Comparison of ENCODE assay signal across 2 cellular contexts in the genomic region with DNA sequence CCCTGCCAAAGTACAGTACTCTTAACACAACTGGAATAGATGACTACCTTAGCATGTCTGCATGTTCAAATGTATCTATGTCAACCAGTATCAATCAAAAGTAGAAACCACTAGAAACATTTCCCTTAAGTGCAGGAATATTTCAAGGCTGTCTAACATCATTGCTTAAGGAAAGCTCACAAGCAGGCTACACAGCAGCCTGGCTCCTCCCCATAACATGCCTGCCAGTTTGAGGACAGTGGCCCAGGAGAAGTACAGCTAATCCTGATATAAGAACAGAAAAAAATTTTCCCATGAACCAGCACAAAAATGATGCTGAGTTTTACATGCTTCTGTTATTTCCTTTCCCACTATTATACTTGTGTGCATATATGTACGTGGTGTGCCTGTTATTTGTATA.
TF ChIP-seq lines count a peak whose summit lies in the region.

No MANE protein-coding gene starts in this region.

TF ChIP-seq in H1, 55 proteins besides CTCF, POLR2A, EP300 and RAD21 (continued from another document):
- no peak for TF ChIP-seq BCL11A (IDR thresholded peaks at IDR 0.05; ENCODE audit: low read depth in 2 of 2, low read length in 2 of 2)
- TF ChIP-seq, protein P1, sequence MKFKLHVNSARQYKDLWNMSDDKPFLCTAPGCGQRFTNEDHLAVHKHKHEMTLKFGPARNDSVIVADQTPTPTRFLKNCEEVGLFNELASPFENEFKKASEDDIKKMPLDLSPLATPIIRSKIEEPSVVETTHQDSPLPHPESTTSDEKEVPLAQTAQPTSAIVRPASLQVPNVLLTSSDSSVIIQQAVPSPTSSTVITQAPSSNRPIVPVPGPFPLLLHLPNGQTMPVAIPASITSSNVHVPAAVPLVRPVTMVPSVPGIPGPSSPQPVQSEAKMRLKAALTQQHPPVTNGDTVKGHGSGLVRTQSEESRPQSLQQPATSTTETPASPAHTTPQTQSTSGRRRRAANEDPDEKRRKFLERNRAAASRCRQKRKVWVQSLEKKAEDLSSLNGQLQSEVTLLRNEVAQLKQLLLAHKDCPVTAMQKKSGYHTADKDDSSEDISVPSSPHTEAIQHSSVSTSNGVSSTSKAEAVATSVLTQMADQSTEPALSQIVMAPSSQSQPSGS (IDR thresholded peaks at IDR 0.05; ENCODE audit: low read length) = no peak
- TF ChIP-seq POU5F1 (IDR thresholded peaks at IDR 0.05; ENCODE audit: low read depth, low read length) = no peak
- no peak for TF ChIP-seq SP4 (IDR thresholded peaks at IDR 0.05; ENCODE audit: low read length)
- TF ChIP-seq CBX8 (IDR thresholded peaks at IDR 0.05; ENCODE audit: borderline replicate concordance, low read depth, low read length) = no peak
- TF ChIP-seq ASH2L (IDR thresholded peaks at IDR 0.05; ENCODE audit: low read length) = no peak
- TF ChIP-seq KDM4A (IDR thresholded peaks at IDR 0.05; ENCODE audit: low read depth, low read length, severe bottlenecking) = no peak
- TF ChIP-seq EZH2 (IDR thresholded peaks at IDR 0.05; ENCODE audit: low read depth, low read length, severe bottlenecking) = no peak
- no peak for TF ChIP-seq KDM5A (IDR thresholded peaks at IDR 0.05; ENCODE audit: low read length)
- TF ChIP-seq, protein P2, sequence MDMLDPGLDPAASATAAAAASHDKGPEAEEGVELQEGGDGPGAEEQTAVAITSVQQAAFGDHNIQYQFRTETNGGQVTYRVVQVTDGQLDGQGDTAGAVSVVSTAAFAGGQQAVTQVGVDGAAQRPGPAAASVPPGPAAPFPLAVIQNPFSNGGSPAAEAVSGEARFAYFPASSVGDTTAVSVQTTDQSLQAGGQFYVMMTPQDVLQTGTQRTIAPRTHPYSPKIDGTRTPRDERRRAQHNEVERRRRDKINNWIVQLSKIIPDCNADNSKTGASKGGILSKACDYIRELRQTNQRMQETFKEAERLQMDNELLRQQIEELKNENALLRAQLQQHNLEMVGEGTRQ (IDR thresholded peaks at IDR 0.05; ENCODE audit: low read length) = no peak
- TF ChIP-seq CBX5 (IDR thresholded peaks at IDR 0.05; ENCODE audit: low read depth, low read length) = no peak
TF ChIP-seq in H1: peak in this region for 0.

TF ChIP-seq in neural cell, 6 proteins besides CTCF, POLR2A, EP300 and RAD21:
- TF ChIP-seq, protein P3, sequence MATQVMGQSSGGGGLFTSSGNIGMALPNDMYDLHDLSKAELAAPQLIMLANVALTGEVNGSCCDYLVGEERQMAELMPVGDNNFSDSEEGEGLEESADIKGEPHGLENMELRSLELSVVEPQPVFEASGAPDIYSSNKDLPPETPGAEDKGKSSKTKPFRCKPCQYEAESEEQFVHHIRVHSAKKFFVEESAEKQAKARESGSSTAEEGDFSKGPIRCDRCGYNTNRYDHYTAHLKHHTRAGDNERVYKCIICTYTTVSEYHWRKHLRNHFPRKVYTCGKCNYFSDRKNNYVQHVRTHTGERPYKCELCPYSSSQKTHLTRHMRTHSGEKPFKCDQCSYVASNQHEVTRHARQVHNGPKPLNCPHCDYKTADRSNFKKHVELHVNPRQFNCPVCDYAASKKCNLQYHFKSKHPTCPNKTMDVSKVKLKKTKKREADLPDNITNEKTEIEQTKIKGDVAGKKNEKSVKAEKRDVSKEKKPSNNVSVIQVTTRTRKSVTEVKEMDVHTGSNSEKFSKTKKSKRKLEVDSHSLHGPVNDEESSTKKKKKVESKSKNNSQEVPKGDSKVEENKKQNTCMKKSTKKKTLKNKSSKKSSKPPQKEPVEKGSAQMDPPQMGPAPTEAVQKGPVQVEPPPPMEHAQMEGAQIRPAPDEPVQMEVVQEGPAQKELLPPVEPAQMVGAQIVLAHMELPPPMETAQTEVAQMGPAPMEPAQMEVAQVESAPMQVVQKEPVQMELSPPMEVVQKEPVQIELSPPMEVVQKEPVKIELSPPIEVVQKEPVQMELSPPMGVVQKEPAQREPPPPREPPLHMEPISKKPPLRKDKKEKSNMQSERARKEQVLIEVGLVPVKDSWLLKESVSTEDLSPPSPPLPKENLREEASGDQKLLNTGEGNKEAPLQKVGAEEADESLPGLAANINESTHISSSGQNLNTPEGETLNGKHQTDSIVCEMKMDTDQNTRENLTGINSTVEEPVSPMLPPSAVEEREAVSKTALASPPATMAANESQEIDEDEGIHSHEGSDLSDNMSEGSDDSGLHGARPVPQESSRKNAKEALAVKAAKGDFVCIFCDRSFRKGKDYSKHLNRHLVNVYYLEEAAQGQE (IDR thresholded peaks at IDR 0.05; ENCODE audit: borderline replicate concordance) = peak; percentile 31
- TF ChIP-seq EZH2 (IDR thresholded peaks at IDR 0.05; ENCODE audit: borderline replicate concordance, insufficient read depth, low read length, poor library complexity, severe bottlenecking) (no peak), TAF1 (IDR thresholded peaks at IDR 0.05; ENCODE audit: low read depth) (no peak), MXI1 (conservative IDR thresholded peaks at IDR 0.05; ENCODE audit: poor library complexity, severe bottlenecking) (no peak), SMC3 (conservative IDR thresholded peaks at IDR 0.05; ENCODE audit: poor library complexity) (peak; percentile 18), POLR2AphosphoS5 (IDR thresholded peaks at IDR 0.05) (peak; percentile 45)
